ENCODE assay signal across 27 cellular contexts in the genomic region with DNA sequence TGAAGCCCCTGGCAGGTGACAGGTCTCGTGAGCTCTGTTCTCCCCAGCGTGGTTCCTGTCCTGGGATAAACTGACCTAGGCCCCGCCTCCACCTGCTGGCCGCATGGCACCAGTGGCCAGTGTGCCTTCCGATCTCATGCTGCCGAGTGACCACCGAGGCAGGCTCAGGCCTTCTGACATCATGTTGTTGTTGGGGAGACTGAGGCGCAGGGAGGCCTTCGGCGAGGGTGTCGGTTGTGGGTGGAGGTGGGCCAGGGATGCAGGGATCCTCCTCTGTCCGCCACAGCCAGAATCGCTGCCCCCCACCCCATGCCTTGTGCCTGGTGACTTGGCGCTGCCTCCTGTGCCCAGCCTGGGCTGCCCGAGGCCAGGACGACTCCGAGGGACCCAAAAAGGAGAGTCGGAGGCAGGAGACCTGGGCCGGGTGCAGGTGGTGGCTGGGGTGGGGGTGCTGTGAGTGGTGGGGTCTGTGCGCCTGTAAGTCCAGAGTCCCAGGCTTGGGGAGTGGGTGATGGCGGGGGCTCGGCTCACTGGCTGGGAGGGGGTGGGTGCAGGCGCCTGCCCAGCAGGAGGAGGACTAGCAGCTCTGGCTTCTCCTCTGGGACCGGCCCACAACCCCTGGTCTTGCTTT. TPM values are rescaled to one million over a fixed set of nuclear protein-coding genes. Genes with fewer than 3 reads are reported as not detected.
DNase-seq lines count a peak whose midpoint lies in the region; ATAC-seq and TF ChIP-seq lines count a peak whose summit lies in the region.
"Had no signal": no experiment of that assay in that cellular context is flagged by ENCODE, and none has a peak within 500 bp of the region (broad histone marks: within the 10 kb centered on the region; RNA-seq: fewer than 3 reads in every experiment).

No MANE protein-coding gene starts in this region.

- H3K4me3 Mint-ChIP-seq in endodermal cell (no peak overlapping the region), mesothelial cell of epicardium (no peak overlapping the region)
- H3K4me3 Mint-ChIP-seq: stimulated activated memory B cell treated with anti-CD40 and anti-IgM and Interleukin-4, amounts not matched to agents 10 μg/mL and 1 μg/mL and 100 μg/mL, for 72 hours; T-helper 17 cell had no signal

- H3K27ac Mint-ChIP-seq in endodermal cell, result no peak overlapping the region
- no peak overlapping the region for H3K27ac Mint-ChIP-seq in mesothelial cell of epicardium
- H3K27ac Mint-ChIP-seq: activated T-helper 2 cell treated with anti-CD3 and anti-CD28 coated beads, Interferon-gamma antibody, Interleukin-2, Interleukin-4, amounts not matched to agents 10 μg/mL and 5 μg/mL and 100 μg/mL, durations not matched to agents 14 hours and 24 hours and 36 hours; stimulated activated memory B cell treated with anti-CD40 and anti-IgM and Interleukin-4, amounts not matched to agents 10 μg/mL and 1 μg/mL and 100 μg/mL, for 72 hours; T-helper 17 cell had no signal

- 90 to 100% methylated on average over 6 to 24 of the region's 24 CpGs for WGBS in endodermal cell (ENCODE audit: insufficient coverage in 1 of 2, insufficient read length in 1 of 2), 2 experiments

- in situ Hi-C loops in G401 (cut with HindIII; ENCODE audit: low sequenced_read_pairs), result no loop called here

- ATAC-seq in Right ventricle myocardium inferior (no peak), upper lobe of right lung (no peak)
- ATAC-seq: gastrocnemius medialis; stimulated activated memory B cell treated with anti-CD40 and anti-IgM and Interleukin-4, amounts not matched to agents 10 μg/mL and 1 μg/mL and 100 μg/mL, for 72 hours; T-helper 17 cell had no signal

- no peaks in the 10 kb centered on the region for H3K27me3 ChIP-seq in right atrium auricular region
- peaks cover 1% of the 10 kb centered on the region for H3K27me3 ChIP-seq in endodermal cell (ENCODE audit: control insufficient read depth, insufficient read depth, low read length, poor library complexity, severe bottlenecking)
- H3K27me3 ChIP-seq in upper lobe of right lung, result no peaks in the 10 kb centered on the region
- H3K27me3 ChIP-seq: testis, vagina had no signal

- no peak overlapping the region for H3K9ac ChIP-seq in endodermal cell (ENCODE audit: extremely low read depth, low read length, poor library complexity, severe bottlenecking)
- H3K9ac ChIP-seq: BLaER1 treated with 17β-estradiol and CSF1 and Interleukin-3, amounts not matched to agents 10 nM and 100 nM had no signal

- intact Hi-C loops in Right ventricle myocardium inferior (cut with DNase I) (no loop called here), upper lobe of right lung (cut with DNase I) (no loop called here)

- H3K4me3 ChIP-seq in right atrium auricular region, result no peak overlapping the region
- H3K4me3 ChIP-seq in endodermal cell (ENCODE audit: low read length), result no peak overlapping the region
- no peak overlapping the region for H3K4me3 ChIP-seq in upper lobe of right lung
- H3K4me3 ChIP-seq: BLaER1 treated with 17β-estradiol and CSF1 and Interleukin-3, amounts not matched to agents 10 nM and 100 nM; coronary artery; gastrocnemius medialis; SK-N-MC; smooth muscle cell; testis; vagina had no signal

- H3K27me3 Mint-ChIP-seq in endodermal cell (ENCODE audit: insufficient read depth), result peaks cover 8% of the 10 kb centered on the region
- H3K27me3 Mint-ChIP-seq in mesothelial cell of epicardium (ENCODE audit: low read depth), result peaks cover 11% of the 10 kb centered on the region

- H3K9me3 ChIP-seq in right atrium auricular region (no peaks in the 10 kb centered on the region), endodermal cell (ENCODE audit: control insufficient read depth, low read length) (no peaks in the 10 kb centered on the region), upper lobe of right lung (no peaks in the 10 kb centered on the region)
- H3K9me3 ChIP-seq: BLaER1 treated with 17β-estradiol and CSF1 and Interleukin-3, amounts not matched to agents 10 nM and 100 nM; esophagus squamous epithelium; gastrocnemius medialis; testis; vagina had no signal

- H3K36me3 ChIP-seq in right atrium auricular region, result no peaks in the 10 kb centered on the region
- no peaks in the 10 kb centered on the region for H3K36me3 ChIP-seq in endodermal cell (ENCODE audit: control insufficient read depth, insufficient read depth, low read length)
- no peaks in the 10 kb centered on the region for H3K36me3 ChIP-seq in upper lobe of right lung
- H3K36me3 ChIP-seq: BLaER1 treated with 17β-estradiol and CSF1 and Interleukin-3, amounts not matched to agents 10 nM and 100 nM; esophagus squamous epithelium; gastrocnemius medialis; vagina had no signal

- H3K27ac ChIP-seq in right atrium auricular region, result no peak overlapping the region
- no peak overlapping the region for H3K27ac ChIP-seq in endodermal cell (ENCODE audit: low read depth, low read length)
- H3K27ac ChIP-seq in upper lobe of right lung, result no peak overlapping the region
- H3K27ac ChIP-seq: BLaER1 treated with 17β-estradiol and CSF1 and Interleukin-3, amounts not matched to agents 10 nM and 100 nM; coronary artery; gastrocnemius medialis; SK-N-MC; testis; vagina had no signal

- DNase-seq in Right ventricle myocardium inferior (ENCODE audit: missing footprints) (peak; percentile 56), right atrium auricular region (ENCODE audit: low spot score) (no peak), endodermal cell (peak; percentile 43), mesothelial cell of epicardium (ENCODE audit: low spot score in 2 of 2, unreplicated experiment in 2 of 2) (peak; percentile 12 to 28), upper lobe of right lung (peak; percentile 61), NCI-H226 (no peak), HCEC 1CT (no peak), G401 (ENCODE audit: low spot score) (no peak)
- DNase-seq: activated CD4-positive, alpha-beta T cell treated with anti-CD3 and anti-CD28 coated beads, Interleukin-2, amount 50 U/mL, for 1 hour; activated CD8-positive, alpha-beta memory T cell treated with anti-CD3 and anti-CD28 coated beads, Interleukin-2, amount 50 U/mL, for 48 hours; esophagus squamous epithelium; gastrocnemius medialis; hippocampal formation; NCI-H1092; NCI-H187 treated with DMSO at 0.1 percent for 48 hours; NCI-H69; stimulated activated CD4-positive, alpha-beta T cell treated with anti-CD3 and anti-CD28 coated beads, Interleukin-4, amount 100 ng/mL, for 1 hour; testis had no signal

- no peaks in the 10 kb centered on the region for H3K9me3 Mint-ChIP-seq in endodermal cell
- H3K9me3 Mint-ChIP-seq in mesothelial cell of epicardium, result no peaks in the 10 kb centered on the region
- H3K9me3 Mint-ChIP-seq: activated T-helper 2 cell treated with anti-CD3 and anti-CD28 coated beads, Interferon-gamma antibody, Interleukin-2, Interleukin-4, amounts not matched to agents 10 μg/mL and 5 μg/mL and 100 μg/mL, durations not matched to agents 14 hours and 24 hours and 36 hours; stimulated activated memory B cell treated with anti-CD40 and anti-IgM and Interleukin-4, amounts not matched to agents 10 μg/mL and 1 μg/mL and 100 μg/mL, for 72 hours had no signal

- no peak for TF ChIP-seq CTCF in right atrium auricular region (IDR thresholded peaks at IDR 0.05)
- no peak for TF ChIP-seq CTCF in endodermal cell (conservative IDR thresholded peaks at IDR 0.05)
- no peak for TF ChIP-seq CTCF in mesothelial cell of epicardium (IDR thresholded peaks at IDR 0.05; ENCODE audit: unreplicated experiment)
- no peak for TF ChIP-seq CTCF in upper lobe of right lung (IDR thresholded peaks at IDR 0.05)

- H3K4me1 ChIP-seq in right atrium auricular region (no peaks in the 10 kb centered on the region), endodermal cell (ENCODE audit: control insufficient read depth, insufficient read depth, low read length) (no peaks in the 10 kb centered on the region), upper lobe of right lung (no peaks in the 10 kb centered on the region)
- H3K4me1 ChIP-seq: gastrocnemius medialis, testis had no signal

- H3K36me3 Mint-ChIP-seq in endodermal cell (ENCODE audit: low read depth) (no peaks in the 10 kb centered on the region), mesothelial cell of epicardium (no peaks in the 10 kb centered on the region)
- H3K36me3 Mint-ChIP-seq: stimulated activated memory B cell treated with anti-CD40 and anti-IgM and Interleukin-4, amounts not matched to agents 10 μg/mL and 1 μg/mL and 100 μg/mL, for 72 hours had no signal

- H3K4me1 Mint-ChIP-seq in endodermal cell (no peaks in the 10 kb centered on the region), mesothelial cell of epicardium (peaks cover 11% of the 10 kb centered on the region)
- H3K4me1 Mint-ChIP-seq: stimulated activated memory B cell treated with anti-CD40 and anti-IgM and Interleukin-4, amounts not matched to agents 10 μg/mL and 1 μg/mL and 100 μg/mL, for 72 hours had no signal

RNA-seq across cellular contexts. Expression of a gene that starts 24.3 kb away (rescaled TPM):
- total RNA-seq in Right ventricle myocardium inferior (27.5 TPM), right atrium auricular region (100 to 1,000 TPM in 1 of 2 donors, 10 to 100 TPM in 1; 78.5 to 161 TPM), endodermal cell (1 to 10 TPM in 1 of 2 donors, under 1 TPM in 1; 0.71 to 1.4 TPM), mesothelial cell of epicardium (3.3 to 4.0 TPM (median 3.6 TPM) in 3 replicates), upper lobe of right lung (5.3 TPM)
- polyA plus RNA-seq in endodermal cell (2013, experiment 1 of 2), result 0.32 TPM
- 0.33 TPM for polyA plus RNA-seq in endodermal cell (2013, experiment 2 of 2)
- not detected in 2 replicates for total RNA-seq in G401 (2014; rRNA removed; shearing (Covaris generic))
- total RNA-seq: activated T-helper 2 cell treated with anti-CD3 and anti-CD28 coated beads, Interferon-gamma antibody, Interleukin-2, Interleukin-4, amounts not matched to agents 10 μg/mL and 5 μg/mL and 100 μg/mL, durations not matched to agents 14 hours and 24 hours and 36 hours; RPMI7951; T-helper 17 cell had no signal

RNA-seq across cellular contexts. Expression of a gene that starts 28.5 kb away (rescaled TPM):
- total RNA-seq in Right ventricle myocardium inferior (6.4 TPM), right atrium auricular region (10 to 100 TPM in 1 of 2 donors, 1 to 10 TPM in 1; 5.6 to 14.1 TPM), endodermal cell (10 to 100 TPM; 36.7 to 54.8 TPM), mesothelial cell of epicardium (18.4 to 20.0 TPM (median 19.4 TPM) in 3 replicates), upper lobe of right lung (5.9 TPM)
- polyA plus RNA-seq in endodermal cell (2013, experiment 1 of 2), result 9.9 TPM
- 8.4 TPM for polyA plus RNA-seq in endodermal cell (2013, experiment 2 of 2)
- total RNA-seq in G401 (2014; rRNA removed; shearing (Covaris generic)), result 19.8 and 21.2 TPM in 2 replicates
- total RNA-seq: RPMI7951 had no signal

Comparison
In these comparisons a context has a peak if more than half of its experiments do, and no peak if none do; other contexts are left out.
1. DNase-seq: peak in Right ventricle myocardium inferior (single experiment), endodermal cell (single experiment), mesothelial cell of epicardium (2 of 2) and upper lobe of right lung (single experiment); none in right atrium auricular region (single experiment), NCI-H226 (single experiment), HCEC 1CT (single experiment) and G401 (single experiment).